Comparison of ENCODE assay signal across 15 cellular contexts in genomic region chr12:53505086-53505485, GRCh38. TPM values are rescaled to one million over a fixed set of nuclear protein-coding genes. Genes with fewer than 3 reads are reported as not detected.
DNase-seq lines count a peak whose midpoint lies in the region; ATAC-seq and TF ChIP-seq lines count a peak whose summit lies in the region.
"Had no signal": no experiment of that assay in that cellular context is flagged by ENCODE, and none has a peak within 500 bp of the region (broad histone marks: within the 10 kb centered on the region; RNA-seq: fewer than 3 reads in every experiment).

No MANE protein-coding gene starts in this region.

- intact Hi-C loops in testis (cut with DNase I; ENCODE audit: low total_unique reads): loop anchor here (10.0 kb wide), 2 partner anchors 50 to 180 kb away; partner anchors contain the start of genes AAAS and PCBP2
- intact Hi-C loops in spleen (cut with DNase I; ENCODE audit: low total_unique reads): loop anchor here (5.0 to 10.0 kb wide), 2 partner anchors 50 to 153 kb away; partner anchors contain the start of gene PCBP2

- no peak for TF ChIP-seq EP300 in gastroesophageal sphincter (IDR thresholded peaks at IDR 0.05)

- H3K36me3 ChIP-seq in gastroesophageal sphincter: peaks cover 0 to 53% of the 10 kb centered on the region in 2 donors
- H3K36me3 ChIP-seq in testis (ENCODE audit: low read depth, missing control alignments): no peaks in the 10 kb centered on the region
- H3K36me3 ChIP-seq in spleen: peaks cover 0 to 58% (median 30%) of the 10 kb centered on the region in 6 donors

- H3K4me3 Mint-ChIP-seq in T-helper 17 cell: no peak overlapping the region

- no peaks in the 10 kb centered on the region for H3K27me3 ChIP-seq in gastroesophageal sphincter
- H3K27me3 ChIP-seq in testis: no peaks in the 10 kb centered on the region
- no peaks in the 10 kb centered on the region for H3K27me3 ChIP-seq in spleen (replicated peaks in 1 of 7)
- H3K27me3 ChIP-seq: tibial nerve had no signal

- no peak for ATAC-seq in T-helper 17 cell
- ATAC-seq in gastroesophageal sphincter: no peak
- no peak for ATAC-seq in GM21825 (IDR thresholded peaks at IDR 0.05; ENCODE audit: unreplicated experiment)

- 50% methylated on average over 2 of the region's 10 CpGs; no CpG with 5 or more reads in 1 of the 2 donors for WGBS in gastroesophageal sphincter (ENCODE audit: low coverage in 1 of 2), 2 donors
- WGBS in testis, 2 donors: 66 to 79% methylated on average over 9 to 10 of the region's 10 CpGs
- 85 to 91% (median 90%) methylated on average over 10 of the region's 10 CpGs for WGBS in spleen, 5 donors

- H3K27ac Mint-ChIP-seq in T-helper 17 cell: peak overlapping the region; percentile 76

- H3K4me1 ChIP-seq in gastroesophageal sphincter: peaks cover 0 to 35% (median 13%) of the 10 kb centered on the region in 3 donors
- H3K4me1 ChIP-seq in testis: peaks cover 46% of the 10 kb centered on the region
- peaks cover 13 to 43% (median 35%) of the 10 kb centered on the region in 6 donors for H3K4me1 ChIP-seq in spleen

- peaks cover 11% of the 10 kb centered on the region for H3K4me1 Mint-ChIP-seq in T-helper 17 cell

- H3K9me3 ChIP-seq in T-helper 17 cell (ENCODE audit: control insufficient read depth, low read length, poor library complexity, severe bottlenecking) (no peaks in the 10 kb centered on the region), gastroesophageal sphincter (no peaks in the 10 kb centered on the region), testis (no peaks in the 10 kb centered on the region), spleen (no peaks in the 10 kb centered on the region)
- H3K9me3 ChIP-seq: tibial nerve had no signal

- no peaks in the 10 kb centered on the region for H3K27me3 Mint-ChIP-seq in T-helper 17 cell

- no peak for TF ChIP-seq POLR2A in gastroesophageal sphincter (IDR thresholded peaks at IDR 0.05)
- no peak for TF ChIP-seq POLR2A in testis (IDR thresholded peaks at IDR 0.05)
- no peak for TF ChIP-seq POLR2A in spleen (IDR thresholded peaks at IDR 0.05)

- no peak overlapping the region for H3K4me3 ChIP-seq in gastroesophageal sphincter
- H3K4me3 ChIP-seq in testis: no peak overlapping the region
- no peak overlapping the region for H3K4me3 ChIP-seq in spleen
- H3K4me3 ChIP-seq: tibial nerve had no signal

- TF ChIP-seq CTCF in gastroesophageal sphincter (IDR thresholded peaks at IDR 0.05) (no peak), testis (IDR thresholded peaks at IDR 0.05) (no peak), spleen (IDR thresholded peaks at IDR 0.05 in 8 of 11, conservative IDR thresholded peaks at IDR 0.05 in 3 of 11) (no peak)

- peak overlapping the region in 3 of 4 donors; percentile 41 to 49 (median 45) for H3K27ac ChIP-seq in gastroesophageal sphincter
- peak overlapping the region; percentile 2 to 9 for H3K27ac ChIP-seq in testis
- H3K27ac ChIP-seq in spleen: peak overlapping the region in 1 of 8 donors; percentile 22
- H3K27ac ChIP-seq: KMS-11 had no signal

- peaks cover 5% of the 10 kb centered on the region for H3K36me3 Mint-ChIP-seq in T-helper 17 cell (ENCODE audit: low read depth)

- peak; percentile 57 for DNase-seq in activated effector memory CD4-positive, alpha-beta T cell treated with anti-CD3 and anti-CD28 coated beads, Interleukin-2, amount 50 U/mL, for 16 hours
- DNase-seq in activated effector memory CD4-positive, alpha-beta T cell treated with Interleukin-2 at 50 U/mL for 16 hours: no peak
- DNase-seq in T-helper 17 cell (no peak), testis (no peak), NCI-H526 (lab: John Stamatoyannopoulos, UW) (no peak), spleen (no peak)
- DNase-seq: activated CD4-positive, CD25-positive, alpha-beta regulatory T cell; activated gamma-delta T cell; NCI-H446; SHP77; stimulated activated CD4-positive, alpha-beta T cell treated with anti-CD3 and anti-CD28 coated beads, Interleukin-4, amount 100 ng/mL, for 1 hour had no signal

RNA-seq across cellular contexts. Expression of gene NPFF, which starts 2.2 kb away (rescaled TPM):
- total RNA-seq in T-helper 17 cell (not detected), gastroesophageal sphincter (not detected), testis (1 to 10 TPM in 1 of 2 donors, not detected in 1; 1.2 TPM), spleen (not detected)
- polyA plus RNA-seq in testis (ENCODE audit: insufficient read depth, low read depth, low replicate concordance) (not detected), spleen (1 to 10 TPM in 2 of 3 donors, under 1 TPM in 1; 0.49 to 2.0 (median 1.3) TPM)
- total RNA-seq: tibial nerve had no signal

RNA-seq across cellular contexts. Expression of gene TARBP2, which starts 4.0 kb away (rescaled TPM):
- 10 to 100 TPM; 28.4 to 29.3 TPM for total RNA-seq in T-helper 17 cell
- total RNA-seq in gastroesophageal sphincter: 10 to 100 TPM; 12.1 to 19.6 (median 17.4) TPM
- total RNA-seq in testis: 10 to 100 TPM; 67.6 to 73.1 TPM
- 37.8 TPM for polyA plus RNA-seq in testis (ENCODE audit: insufficient read depth, low read depth, low replicate concordance)
- 10 to 100 TPM; 25.9 to 43.7 (median 31.8) TPM for total RNA-seq in spleen
- 10 to 100 TPM; 29.0 to 57.1 (median 42.7) TPM for polyA plus RNA-seq in spleen

RNA-seq across cellular contexts. Expression of gene MAP3K12, which starts 5.8 kb away (rescaled TPM):
- total RNA-seq in T-helper 17 cell (10 to 100 TPM; 25.5 to 28.6 TPM), gastroesophageal sphincter (10 to 100 TPM; 14.8 to 41.9 (median 20.3) TPM), testis (10 to 100 TPM; 52.2 to 56.7 TPM), spleen (10 to 100 TPM; 13.6 to 27.4 (median 20.8) TPM)
- polyA plus RNA-seq in testis (ENCODE audit: insufficient read depth, low read depth, low replicate concordance) (28.5 TPM), spleen (10 to 100 TPM in 2 of 3 donors, 1 to 10 TPM in 1; 8.0 to 13.7 (median 10.9) TPM)

RNA-seq across cellular contexts. Expression of gene PCBP2, which starts 53.2 kb away (rescaled TPM):
- 1,000 to 10,000 TPM; 1,028 to 1,089 TPM for total RNA-seq in T-helper 17 cell
- total RNA-seq in gastroesophageal sphincter: 100 to 1,000 TPM; 259 to 375 (median 354) TPM
- 100 to 1,000 TPM; 553 to 632 TPM for total RNA-seq in testis
- polyA plus RNA-seq in testis (ENCODE audit: insufficient read depth, low read depth, low replicate concordance): 1,065 TPM
- total RNA-seq in spleen: 100 to 1,000 TPM; 547 to 779 (median 652) TPM
- polyA plus RNA-seq in spleen: 100 to 1,000 TPM; 449 to 459 (median 459) TPM
